1 cellular context compared by ENCODE assay signal in the genomic region with DNA sequence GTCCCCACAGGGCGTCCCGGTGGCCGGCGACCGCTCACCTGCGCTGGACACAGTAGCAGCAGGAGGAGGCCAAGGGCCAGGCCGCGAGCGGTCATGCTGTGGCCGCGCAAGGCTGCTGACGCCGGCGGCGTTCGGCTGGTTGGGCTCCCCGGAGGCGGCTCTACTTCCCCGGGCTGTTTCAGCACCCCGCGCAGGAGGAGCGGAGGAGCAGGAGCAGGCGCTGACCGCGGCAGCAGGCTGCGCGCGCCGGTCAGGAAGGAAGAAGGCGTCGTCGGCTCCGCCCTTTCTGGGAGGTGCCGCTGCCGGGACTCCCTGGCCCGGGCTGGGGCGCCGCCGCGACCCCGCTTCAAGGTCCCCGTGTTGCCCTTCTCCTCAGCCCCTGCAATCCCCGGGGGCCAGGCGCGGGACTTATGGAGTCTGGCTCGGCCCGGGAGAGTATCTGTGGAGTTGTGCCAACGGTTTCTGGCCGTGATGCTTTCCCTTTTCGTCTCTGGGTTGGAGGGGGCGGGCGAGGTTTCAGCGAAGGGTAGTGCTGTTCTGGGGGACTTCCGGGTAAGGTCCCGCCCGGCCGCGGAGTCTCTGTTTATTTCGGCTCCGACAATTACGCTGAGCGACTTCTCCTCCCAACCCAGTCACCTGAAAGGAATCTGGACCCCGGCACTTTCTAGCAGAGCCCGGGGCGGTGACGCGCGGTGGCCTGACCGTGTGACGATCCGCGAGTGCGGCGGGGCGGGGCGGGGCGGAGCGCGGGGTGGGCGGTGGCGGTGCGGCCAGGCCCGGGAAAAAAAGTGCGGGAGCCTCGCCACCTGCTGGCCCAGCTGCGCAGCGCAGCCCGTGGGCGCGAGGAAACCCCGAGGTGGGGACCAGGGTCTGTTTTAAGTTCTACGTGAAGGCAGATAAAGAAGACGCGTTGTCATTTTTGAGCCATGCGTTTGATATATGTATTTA.
TF ChIP-seq lines count a peak whose summit lies in the region.

A gene (minus strand): TSS at position 258 of the 948 bp plus-strand sequence. CDS start 163 bp downstream, at position 95.

TF ChIP-seq in HepG2, 621 proteins besides CTCF, POLR2A, EP300 and RAD21 (continued from another document and continues in another):
- TF ChIP-seq, protein P1, sequence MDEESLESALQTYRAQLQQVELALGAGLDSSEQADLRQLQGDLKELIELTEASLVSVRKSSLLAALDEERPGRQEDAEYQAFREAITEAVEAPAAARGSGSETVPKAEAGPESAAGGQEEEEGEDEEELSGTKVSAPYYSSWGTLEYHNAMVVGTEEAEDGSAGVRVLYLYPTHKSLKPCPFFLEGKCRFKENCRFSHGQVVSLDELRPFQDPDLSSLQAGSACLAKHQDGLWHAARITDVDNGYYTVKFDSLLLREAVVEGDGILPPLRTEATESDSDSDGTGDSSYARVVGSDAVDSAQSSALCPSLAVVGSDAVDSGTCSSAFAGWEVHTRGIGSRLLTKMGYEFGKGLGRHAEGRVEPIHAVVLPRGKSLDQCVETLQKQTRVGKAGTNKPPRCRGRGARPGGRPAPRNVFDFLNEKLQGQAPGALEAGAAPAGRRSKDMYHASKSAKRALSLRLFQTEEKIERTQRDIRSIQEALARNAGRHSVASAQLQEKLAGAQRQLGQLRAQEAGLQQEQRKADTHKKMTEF (CRISPR knock-in tag; IDR thresholded peaks at IDR 0.05) = peak; percentile 80; the same call in 1 of the 2 replicates
- TF ChIP-seq BRCA1 (CRISPR knock-in tag; IDR thresholded peaks at IDR 0.05) = no peak
- no peak for TF ChIP-seq MLLT10 (CRISPR knock-in tag; IDR thresholded peaks at IDR 0.05)
- no peak for TF ChIP-seq MBNL3 (CRISPR knock-in tag; conservative IDR thresholded peaks at IDR 0.05)
- no peak for TF ChIP-seq FOXK1 (CRISPR knock-in tag; IDR thresholded peaks at IDR 0.05; ENCODE audit: borderline replicate concordance, low read depth)
- TF ChIP-seq TEAD2 (CRISPR knock-in tag; IDR thresholded peaks at IDR 0.05) = no peak
- TF ChIP-seq ZNF510 (CRISPR knock-in tag; IDR thresholded peaks at IDR 0.05; ENCODE audit: low read depth) = no peak
- TF ChIP-seq ZKSCAN5 (CRISPR knock-in tag; IDR thresholded peaks at IDR 0.05) = no peak
- peak; percentile 85 for TF ChIP-seq PHF21A (CRISPR knock-in tag; IDR thresholded peaks at IDR 0.05)
- TF ChIP-seq TAF1 (CRISPR knock-in tag; IDR thresholded peaks at IDR 0.05) = peak; percentile 94
- TF ChIP-seq ZNF432 (CRISPR knock-in tag; IDR thresholded peaks at IDR 0.05; ENCODE audit: borderline replicate concordance) = no peak
- peak; percentile 96 for TF ChIP-seq ASH2L (IDR thresholded peaks at IDR 0.05; ENCODE audit: insufficient read length, low read depth, low read length)
- TF ChIP-seq, protein P2, sequence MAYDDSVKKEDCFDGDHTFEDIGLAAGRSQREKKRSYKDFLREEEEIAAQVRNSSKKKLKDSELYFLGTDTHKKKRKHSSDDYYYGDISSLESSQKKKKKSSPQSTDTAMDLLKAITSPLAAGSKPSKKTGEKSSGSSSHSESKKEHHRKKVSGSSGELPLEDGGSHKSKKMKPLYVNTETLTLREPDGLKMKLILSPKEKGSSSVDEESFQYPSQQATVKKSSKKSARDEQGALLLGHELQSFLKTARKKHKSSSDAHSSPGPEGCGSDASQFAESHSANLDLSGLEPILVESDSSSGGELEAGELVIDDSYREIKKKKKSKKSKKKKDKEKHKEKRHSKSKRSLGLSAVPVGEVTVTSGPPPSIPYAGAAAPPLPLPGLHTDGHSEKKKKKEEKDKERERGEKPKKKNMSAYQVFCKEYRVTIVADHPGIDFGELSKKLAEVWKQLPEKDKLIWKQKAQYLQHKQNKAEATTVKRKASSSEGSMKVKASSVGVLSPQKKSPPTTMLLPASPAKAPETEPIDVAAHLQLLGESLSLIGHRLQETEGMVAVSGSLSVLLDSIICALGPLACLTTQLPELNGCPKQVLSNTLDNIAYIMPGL (CRISPR knock-in tag; IDR thresholded peaks at IDR 0.05; ENCODE audit: borderline replicate concordance in 1 of 2, low read depth in 1 of 2) = peak; percentile 71 to 75
- TF ChIP-seq, protein P3, sequence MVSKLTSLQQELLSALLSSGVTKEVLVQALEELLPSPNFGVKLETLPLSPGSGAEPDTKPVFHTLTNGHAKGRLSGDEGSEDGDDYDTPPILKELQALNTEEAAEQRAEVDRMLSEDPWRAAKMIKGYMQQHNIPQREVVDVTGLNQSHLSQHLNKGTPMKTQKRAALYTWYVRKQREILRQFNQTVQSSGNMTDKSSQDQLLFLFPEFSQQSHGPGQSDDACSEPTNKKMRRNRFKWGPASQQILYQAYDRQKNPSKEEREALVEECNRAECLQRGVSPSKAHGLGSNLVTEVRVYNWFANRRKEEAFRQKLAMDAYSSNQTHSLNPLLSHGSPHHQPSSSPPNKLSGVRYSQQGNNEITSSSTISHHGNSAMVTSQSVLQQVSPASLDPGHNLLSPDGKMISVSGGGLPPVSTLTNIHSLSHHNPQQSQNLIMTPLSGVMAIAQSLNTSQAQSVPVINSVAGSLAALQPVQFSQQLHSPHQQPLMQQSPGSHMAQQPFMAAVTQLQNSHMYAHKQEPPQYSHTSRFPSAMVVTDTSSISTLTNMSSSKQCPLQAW (CRISPR knock-in tag; IDR thresholded peaks at IDR 0.05) = peak; percentile 71; the same call in 1 of the 2 replicates
- TF ChIP-seq, protein P4, sequence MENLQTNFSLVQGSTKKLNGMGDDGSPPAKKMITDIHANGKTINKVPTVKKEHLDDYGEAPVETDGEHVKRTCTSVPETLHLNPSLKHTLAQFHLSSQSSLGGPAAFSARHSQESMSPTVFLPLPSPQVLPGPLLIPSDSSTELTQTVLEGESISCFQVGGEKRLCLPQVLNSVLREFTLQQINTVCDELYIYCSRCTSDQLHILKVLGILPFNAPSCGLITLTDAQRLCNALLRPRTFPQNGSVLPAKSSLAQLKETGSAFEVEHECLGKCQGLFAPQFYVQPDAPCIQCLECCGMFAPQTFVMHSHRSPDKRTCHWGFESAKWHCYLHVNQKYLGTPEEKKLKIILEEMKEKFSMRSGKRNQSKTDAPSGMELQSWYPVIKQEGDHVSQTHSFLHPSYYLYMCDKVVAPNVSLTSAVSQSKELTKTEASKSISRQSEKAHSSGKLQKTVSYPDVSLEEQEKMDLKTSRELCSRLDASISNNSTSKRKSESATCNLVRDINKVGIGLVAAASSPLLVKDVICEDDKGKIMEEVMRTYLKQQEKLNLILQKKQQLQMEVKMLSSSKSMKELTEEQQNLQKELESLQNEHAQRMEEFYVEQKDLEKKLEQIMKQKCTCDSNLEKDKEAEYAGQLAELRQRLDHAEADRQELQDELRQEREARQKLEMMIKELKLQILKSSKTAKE (CRISPR knock-in tag; IDR thresholded peaks at IDR 0.05; ENCODE audit: borderline replicate concordance) = no peak; the same call in 1 of the 2 replicates
- TF ChIP-seq AKAP8 (CRISPR knock-in tag; IDR thresholded peaks at IDR 0.05) = no peak
- TF ChIP-seq, protein P5, sequence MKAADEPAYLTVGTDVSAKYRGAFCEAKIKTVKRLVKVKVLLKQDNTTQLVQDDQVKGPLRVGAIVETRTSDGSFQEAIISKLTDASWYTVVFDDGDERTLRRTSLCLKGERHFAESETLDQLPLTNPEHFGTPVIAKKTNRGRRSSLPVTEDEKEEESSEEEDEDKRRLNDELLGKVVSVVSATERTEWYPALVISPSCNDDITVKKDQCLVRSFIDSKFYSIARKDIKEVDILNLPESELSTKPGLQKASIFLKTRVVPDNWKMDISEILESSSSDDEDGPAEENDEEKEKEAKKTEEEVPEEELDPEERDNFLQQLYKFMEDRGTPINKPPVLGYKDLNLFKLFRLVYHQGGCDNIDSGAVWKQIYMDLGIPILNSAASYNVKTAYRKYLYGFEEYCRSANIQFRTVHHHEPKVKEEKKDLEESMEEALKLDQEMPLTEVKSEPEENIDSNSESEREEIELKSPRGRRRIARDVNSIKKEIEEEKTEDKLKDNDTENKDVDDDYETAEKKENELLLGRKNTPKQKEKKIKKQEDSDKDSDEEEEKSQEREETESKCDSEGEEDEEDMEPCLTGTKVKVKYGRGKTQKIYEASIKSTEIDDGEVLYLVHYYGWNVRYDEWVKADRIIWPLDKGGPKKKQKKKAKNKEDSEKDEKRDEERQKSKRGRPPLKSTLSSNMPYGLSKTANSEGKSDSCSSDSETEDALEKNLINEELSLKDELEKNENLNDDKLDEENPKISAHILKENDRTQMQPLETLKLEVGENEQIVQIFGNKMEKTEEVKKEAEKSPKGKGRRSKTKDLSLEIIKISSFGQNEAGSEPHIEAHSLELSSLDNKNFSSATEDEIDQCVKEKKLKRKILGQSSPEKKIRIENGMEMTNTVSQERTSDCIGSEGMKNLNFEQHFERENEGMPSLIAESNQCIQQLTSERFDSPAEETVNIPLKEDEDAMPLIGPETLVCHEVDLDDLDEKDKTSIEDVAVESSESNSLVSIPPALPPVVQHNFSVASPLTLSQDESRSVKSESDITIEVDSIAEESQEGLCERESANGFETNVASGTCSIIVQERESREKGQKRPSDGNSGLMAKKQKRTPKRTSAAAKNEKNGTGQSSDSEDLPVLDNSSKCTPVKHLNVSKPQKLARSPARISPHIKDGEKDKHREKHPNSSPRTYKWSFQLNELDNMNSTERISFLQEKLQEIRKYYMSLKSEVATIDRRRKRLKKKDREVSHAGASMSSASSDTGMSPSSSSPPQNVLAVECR (CRISPR knock-in tag; IDR thresholded peaks at IDR 0.05; ENCODE audit: borderline replicate concordance) = peak; percentile 85
- peak; percentile 48; the same call in 1 of the 2 replicates for TF ChIP-seq NRL (CRISPR knock-in tag; IDR thresholded peaks at IDR 0.05; ENCODE audit: borderline replicate concordance)
- peak; percentile 91 for TF ChIP-seq ZSCAN31 (CRISPR knock-in tag; IDR thresholded peaks at IDR 0.05; ENCODE audit: low read depth)
- TF ChIP-seq, protein P6, sequence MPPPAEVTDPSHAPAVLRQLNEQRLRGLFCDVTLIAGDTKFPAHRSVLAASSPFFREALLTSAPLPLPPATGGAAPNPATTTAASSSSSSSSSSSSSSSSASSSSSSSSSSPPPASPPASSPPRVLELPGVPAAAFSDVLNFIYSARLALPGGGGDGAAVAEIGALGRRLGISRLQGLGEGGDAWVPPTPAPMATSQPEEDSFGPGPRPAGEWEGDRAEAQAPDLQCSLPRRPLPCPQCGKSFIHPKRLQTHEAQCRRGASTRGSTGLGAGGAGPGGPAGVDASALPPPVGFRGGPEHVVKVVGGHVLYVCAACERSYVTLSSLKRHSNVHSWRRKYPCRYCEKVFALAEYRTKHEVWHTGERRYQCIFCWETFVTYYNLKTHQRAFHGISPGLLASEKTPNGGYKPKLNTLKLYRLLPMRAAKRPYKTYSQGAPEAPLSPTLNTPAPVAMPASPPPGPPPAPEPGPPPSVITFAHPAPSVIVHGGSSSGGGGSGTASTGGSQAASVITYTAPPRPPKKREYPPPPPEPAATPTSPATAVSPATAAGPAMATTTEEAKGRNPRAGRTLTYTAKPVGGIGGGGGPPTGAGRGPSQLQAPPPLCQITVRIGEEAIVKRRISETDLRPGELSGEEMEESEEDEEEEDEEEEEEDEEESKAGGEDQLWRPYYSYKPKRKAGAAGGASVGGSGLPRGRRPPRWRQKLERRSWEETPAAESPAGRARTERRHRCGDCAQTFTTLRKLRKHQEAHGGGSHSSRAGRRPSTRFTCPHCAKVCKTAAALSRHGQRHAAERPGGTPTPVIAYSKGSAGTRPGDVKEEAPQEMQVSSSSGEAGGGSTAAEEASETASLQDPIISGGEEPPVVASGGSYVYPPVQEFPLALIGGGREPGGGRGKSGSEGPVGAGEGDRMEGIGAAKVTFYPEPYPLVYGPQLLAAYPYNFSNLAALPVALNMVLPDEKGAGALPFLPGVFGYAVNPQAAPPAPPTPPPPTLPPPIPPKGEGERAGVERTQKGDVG (CRISPR knock-in tag; IDR thresholded peaks at IDR 0.05; ENCODE audit: borderline replicate concordance) = peak; percentile 59; the same call in 1 of the 2 replicates
- peak; percentile 64 for TF ChIP-seq HOXA3 (CRISPR knock-in tag; IDR thresholded peaks at IDR 0.05)
- TF ChIP-seq, protein P7, sequence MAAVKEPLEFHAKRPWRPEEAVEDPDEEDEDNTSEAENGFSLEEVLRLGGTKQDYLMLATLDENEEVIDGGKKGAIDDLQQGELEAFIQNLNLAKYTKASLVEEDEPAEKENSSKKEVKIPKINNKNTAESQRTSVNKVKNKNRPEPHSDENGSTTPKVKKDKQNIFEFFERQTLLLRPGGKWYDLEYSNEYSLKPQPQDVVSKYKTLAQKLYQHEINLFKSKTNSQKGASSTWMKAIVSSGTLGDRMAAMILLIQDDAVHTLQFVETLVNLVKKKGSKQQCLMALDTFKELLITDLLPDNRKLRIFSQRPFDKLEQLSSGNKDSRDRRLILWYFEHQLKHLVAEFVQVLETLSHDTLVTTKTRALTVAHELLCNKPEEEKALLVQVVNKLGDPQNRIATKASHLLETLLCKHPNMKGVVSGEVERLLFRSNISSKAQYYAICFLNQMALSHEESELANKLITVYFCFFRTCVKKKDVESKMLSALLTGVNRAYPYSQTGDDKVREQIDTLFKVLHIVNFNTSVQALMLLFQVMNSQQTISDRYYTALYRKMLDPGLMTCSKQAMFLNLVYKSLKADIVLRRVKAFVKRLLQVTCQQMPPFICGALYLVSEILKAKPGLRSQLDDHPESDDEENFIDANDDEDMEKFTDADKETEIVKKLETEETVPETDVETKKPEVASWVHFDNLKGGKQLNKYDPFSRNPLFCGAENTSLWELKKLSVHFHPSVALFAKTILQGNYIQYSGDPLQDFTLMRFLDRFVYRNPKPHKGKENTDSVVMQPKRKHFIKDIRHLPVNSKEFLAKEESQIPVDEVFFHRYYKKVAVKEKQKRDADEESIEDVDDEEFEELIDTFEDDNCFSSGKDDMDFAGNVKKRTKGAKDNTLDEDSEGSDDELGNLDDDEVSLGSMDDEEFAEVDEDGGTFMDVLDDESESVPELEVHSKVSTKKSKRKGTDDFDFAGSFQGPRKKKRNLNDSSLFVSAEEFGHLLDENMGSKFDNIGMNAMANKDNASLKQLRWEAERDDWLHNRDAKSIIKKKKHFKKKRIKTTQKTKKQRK (IDR thresholded peaks at IDR 0.05; ENCODE audit: low read length) = no peak
- peak; percentile 49; the same call in 1 of the 2 replicates for TF ChIP-seq NR2C2 (CRISPR knock-in tag; IDR thresholded peaks at IDR 0.05; ENCODE audit: borderline replicate concordance)
- TF ChIP-seq ATF7 (IDR thresholded peaks at IDR 0.05) = no peak
- peak; percentile 69 for TF ChIP-seq ATF7 (CRISPR knock-in tag; IDR thresholded peaks at IDR 0.05)
- no peak for TF ChIP-seq TP53 (CRISPR knock-in tag; conservative IDR thresholded peaks at IDR 0.05)
- TF ChIP-seq, protein P8, sequence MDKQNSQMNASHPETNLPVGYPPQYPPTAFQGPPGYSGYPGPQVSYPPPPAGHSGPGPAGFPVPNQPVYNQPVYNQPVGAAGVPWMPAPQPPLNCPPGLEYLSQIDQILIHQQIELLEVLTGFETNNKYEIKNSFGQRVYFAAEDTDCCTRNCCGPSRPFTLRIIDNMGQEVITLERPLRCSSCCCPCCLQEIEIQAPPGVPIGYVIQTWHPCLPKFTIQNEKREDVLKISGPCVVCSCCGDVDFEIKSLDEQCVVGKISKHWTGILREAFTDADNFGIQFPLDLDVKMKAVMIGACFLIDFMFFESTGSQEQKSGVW (CRISPR knock-in tag; IDR thresholded peaks at IDR 0.05; ENCODE audit: borderline replicate concordance) = no peak
- TF ChIP-seq ZC3H4 (CRISPR knock-in tag; IDR thresholded peaks at IDR 0.05; ENCODE audit: borderline replicate concordance) = peak; percentile 55; the same call in 1 of the 2 replicates
- TF ChIP-seq CCDC6 (CRISPR knock-in tag; IDR thresholded peaks at IDR 0.05) = no peak
- no peak for TF ChIP-seq ZNF256 (CRISPR knock-in tag; conservative IDR thresholded peaks at IDR 0.05)
- TF ChIP-seq AHR (CRISPR knock-in tag; IDR thresholded peaks at IDR 0.05) = no peak
- TF ChIP-seq MTF2 (CRISPR knock-in tag; IDR thresholded peaks at IDR 0.05; ENCODE audit: borderline replicate concordance) = no peak
- TF ChIP-seq NBN (conservative IDR thresholded peaks at IDR 0.05) = no peak
